ENCODE assay signal across 8 cellular contexts in the genomic region with DNA sequence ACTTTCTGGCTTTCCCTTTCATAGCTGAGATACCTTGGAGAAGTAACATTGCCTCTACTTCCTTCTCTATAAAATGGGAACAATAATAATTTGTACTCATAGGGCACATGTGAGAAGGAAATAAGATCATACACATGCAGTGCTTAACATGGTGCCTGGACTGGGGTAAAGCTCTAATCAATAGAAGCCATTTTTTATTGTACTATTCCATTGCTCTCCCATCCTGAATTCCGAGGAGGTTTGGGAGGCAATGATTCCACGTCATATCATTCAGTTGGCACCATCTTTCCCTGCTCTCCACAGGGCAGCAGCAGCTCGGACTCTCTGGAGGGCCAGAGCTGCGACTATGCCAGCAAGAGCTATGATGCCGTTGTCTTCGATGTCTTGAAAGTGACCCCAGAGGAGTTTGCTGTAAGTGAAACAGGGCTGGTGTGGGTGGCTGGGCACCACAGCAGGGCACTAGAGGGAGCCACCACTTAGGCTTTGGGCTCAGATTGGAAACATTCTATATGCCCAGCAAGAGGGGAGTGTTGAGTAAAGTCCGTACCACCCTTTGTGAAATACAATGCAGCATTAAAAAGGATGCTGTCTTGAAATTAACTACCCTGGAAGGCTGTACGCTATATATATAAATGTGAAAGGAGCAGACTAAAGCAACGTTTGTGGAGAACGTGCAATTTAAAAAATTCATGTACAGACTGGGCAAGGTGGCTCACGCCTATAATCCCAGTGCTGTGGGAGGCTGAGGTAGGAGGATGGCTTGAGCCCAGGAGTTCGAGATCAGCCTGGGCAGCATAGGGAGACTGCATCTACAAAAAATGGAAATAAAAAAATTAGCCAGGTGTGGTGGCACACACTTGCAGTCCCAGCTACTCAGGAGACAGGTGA. TPM values are rescaled to one million over a fixed set of nuclear protein-coding genes. Genes with fewer than 3 reads are reported as not detected.
DNase-seq lines count a peak whose midpoint lies in the region; ATAC-seq and TF ChIP-seq lines count a peak whose summit lies in the region.

No MANE protein-coding gene starts in this region.

- peak overlapping the region; percentile 77 for H2AFZ ChIP-seq in IMR-90 (replicated peaks; ENCODE audit: low read length, poor library complexity)

- H3K27ac Mint-ChIP-seq in Calu3 (ENCODE audit: unreplicated experiment) = no peak overlapping the region

- no peak overlapping the region; a peak in 1 of 4 replicates for H4K8ac ChIP-seq in IMR-90 (ENCODE audit: low read depth in 2 of 2, low read length in 2 of 2)

- H3K4me1 ChIP-seq in IMR-90 (ENCODE audit: control insufficient read depth, insufficient read depth, low read length) (peaks cover 2% of the 10 kb centered on the region; the same call in 1 of the 2 replicates), spleen (peaks cover 0 to 6% (median 0%) of the 10 kb centered on the region in 6 donors)

- no peaks in the 10 kb centered on the region for H3K36me3 Mint-ChIP-seq in Calu3 (ENCODE audit: insufficient read depth, unreplicated experiment)

- 0 out of 2 replicates have a peak overlapping the region, but pooled peaks have one; percentile 2 for H4K5ac ChIP-seq in IMR-90 (ENCODE audit: low read depth, low read length)

- H3K4me2 ChIP-seq in IMR-90 (ENCODE audit: low read depth, low read length) = no peak overlapping the region

- H3K4ac ChIP-seq in IMR-90 (ENCODE audit: low read depth, low read length) = peak overlapping the region; percentile 37; the same call in 1 of the 2 replicates

- DNase-seq in Calu3 = peak; percentile 47
- DNase-seq in IMR-90 = peak; percentile 61
- peak; percentile 41 for DNase-seq in SK-N-DZ (ENCODE audit: low spot score)
- DNase-seq in amniotic stem cell (lab: John Stamatoyannopoulos, UW) = peak; percentile 34
- peak; percentile 61 for DNase-seq in hepatic stellate cell (ENCODE audit: low spot score)
- no peak for DNase-seq in spleen
- no peak for DNase-seq in NCI-H1436 treated with DMSO at 0.1 percent for 48 hours (lab: John Stamatoyannopoulos, UW)

- TF ChIP-seq RAD21 in IMR-90 (IDR thresholded peaks at IDR 0.05; ENCODE audit: low read length) = peak; percentile 95

- H3K4me3 Mint-ChIP-seq in Calu3 (ENCODE audit: low read depth, unreplicated experiment) = no peak overlapping the region

- BruUV-seq in Calu3 (replicated peaks; lab: Mats Ljungman, UMichigan) = no TSS peak
- BruUV-seq in IMR-90 (replicated peaks; lab: Mats Ljungman, UMichigan) = no TSS peak

- peak; percentile 31; the same call in 1 of the 2 replicates for TF ChIP-seq POLR2A in IMR-90 (IDR thresholded peaks at IDR 0.05; ENCODE audit: low read depth, low read length)
- TF ChIP-seq POLR2A in spleen (IDR thresholded peaks at IDR 0.05) = no peak

- H3K27me3 Mint-ChIP-seq in Calu3 (ENCODE audit: unreplicated experiment) = no peaks in the 10 kb centered on the region

- POLR2A ChIA-PET in IMR-90 (lab: Charles Lee; ENCODE audit: unreplicated experiment) = no interaction called here

- H3K27me3 ChIP-seq in IMR-90 (ENCODE audit: control insufficient read depth, insufficient read depth, low read length) (no peaks in the 10 kb centered on the region), spleen (replicated peaks in 1 of 7) (no peaks in the 10 kb centered on the region)

- no peak overlapping the region for H2AK9ac ChIP-seq in IMR-90 (replicated peaks; ENCODE audit: low read depth, low read length, poor library complexity)

- H2BK15ac ChIP-seq in IMR-90 (ENCODE audit: low read depth, low read length) = no peak overlapping the region

- no peak overlapping the region for H2BK20ac ChIP-seq in IMR-90 (ENCODE audit: low read depth, low read length)

- H2AK5ac ChIP-seq in IMR-90 (ENCODE audit: low read depth, low read length) = peak overlapping the region; percentile 81; the same call in 1 of the 2 replicates

- H3K79me1 ChIP-seq in IMR-90 (ENCODE audit: low read depth in 1 of 2, low read length in 2 of 2) = no peaks in the 10 kb centered on the region

- no peaks in the 10 kb centered on the region for H3K4me1 Mint-ChIP-seq in Calu3 (ENCODE audit: low read depth, unreplicated experiment)

- H3K23ac ChIP-seq in IMR-90 (ENCODE audit: low read depth, low read length) = no peak overlapping the region

- H3K18ac ChIP-seq in IMR-90 (ENCODE audit: low read depth, low read length) = no peak overlapping the region

- H3K56ac ChIP-seq in IMR-90 (ENCODE audit: extremely low read depth, insufficient read depth, low read length) = no peak overlapping the region

- H4K91ac ChIP-seq in IMR-90 (ENCODE audit: insufficient read depth, low read depth, low read length) = no peak overlapping the region

- H3K4me3 ChIP-seq in IMR-90 (ENCODE audit: insufficient read depth, low read depth, low read length) = no peak overlapping the region
- H3K4me3 ChIP-seq in spleen = no peak overlapping the region

- no peak overlapping the region for H3K9ac ChIP-seq in IMR-90 (ENCODE audit: low read depth, low read length)

- H3K36me3 ChIP-seq in IMR-90 (ENCODE audit: control insufficient read depth, insufficient read depth, low read length) (no peaks in the 10 kb centered on the region), spleen (peaks cover 0 to 21% (median 4%) of the 10 kb centered on the region in 6 donors)

- H2BK120ac ChIP-seq in IMR-90 (ENCODE audit: low read depth, low read length) = peak overlapping the region; percentile 48; the same call in 1 of the 2 replicates

- CTCF ChIA-PET in Calu3 (lab: Charles Lee) (interaction anchor here (1.5 kb wide), 1 partner anchor 234 kb away, joined by 5 read pairs; no protein-coding TSS in a partner anchor), IMR-90 (lab: Yijun Ruan, JAX) (interaction anchor here (0.6 to 1.8 kb wide), 4 partner anchors 25 to 233 kb away, joined by 3 to 6 read pairs (median 4); no protein-coding TSS in a partner anchor)

- no peak overlapping the region for H3K27ac ChIP-seq in IMR-90 (ENCODE audit: insufficient read depth, low read length)
- no peak overlapping the region for H3K27ac ChIP-seq in spleen

- no peaks in the 10 kb centered on the region for H3K9me3 Mint-ChIP-seq in Calu3 (ENCODE audit: low read depth, unreplicated experiment)

- 79% methylated on average over 7 of the region's 12 CpGs; no CpG with 5 or more reads in 1 of the 2 experiments for WGBS in IMR-90 (ENCODE audit: extremely low coverage in 2 of 2, insufficient read length in 1 of 2), 2 experiments
- WGBS in spleen, 5 donors = 74 to 85% (median 81%) methylated on average over 12 of the region's 12 CpGs

- intact Hi-C loops in Calu3 (cut with micrococcal nuclease; ENCODE audit: unreplicated experiment) = loop anchor here (1.0 to 10.0 kb wide), 2 partner anchors 99 to 234 kb away; no protein-coding TSS in a partner anchor
- intact Hi-C loops in IMR-90 (cut with micrococcal nuclease) = loop anchor here (1.0 to 5.0 kb wide), 3 partner anchors 137 to 234 kb away; partner anchors contain the start of gene ANGPTL2
- intact Hi-C loops in spleen (cut with DNase I; ENCODE audit: low total_unique reads) = no loop called here

- no peaks in the 10 kb centered on the region for H3K9me1 ChIP-seq in IMR-90 (ENCODE audit: insufficient read depth, low read length)

- dilution Hi-C loops in IMR-90 (cut with HindIII; ENCODE audit: low sequenced_read_pairs, unreplicated experiment) = no loop called here

- H3K9me3 ChIP-seq in IMR-90 (ENCODE audit: control insufficient read depth, insufficient read depth, low read length) (no peaks in the 10 kb centered on the region), spleen (no peaks in the 10 kb centered on the region)

- no peak overlapping the region for H2BK5ac ChIP-seq in IMR-90 (ENCODE audit: low read depth, low read length, poor library complexity, severe bottlenecking)

- ATAC-seq in IMR-90 (ENCODE audit: low read depth) (peak; percentile 95), HG03442 (IDR thresholded peaks at IDR 0.05; ENCODE audit: unreplicated experiment) (no peak)

- in situ Hi-C loops in IMR-90 (cut with MboI; ENCODE audit: low sequenced_read_pairs) = loop anchor here (10.0 kb wide), 1 partner anchor 229 kb away; no protein-coding TSS in a partner anchor

- no peak overlapping the region for H3K14ac ChIP-seq in IMR-90 (replicated peaks; ENCODE audit: low read depth, low read length)

- H4K20me1 ChIP-seq in IMR-90 (ENCODE audit: insufficient read depth, low read length) = no peaks in the 10 kb centered on the region

- TF ChIP-seq CTCF in Calu3 (IDR thresholded peaks at IDR 0.05; ENCODE audit: unreplicated experiment) (peak; percentile 16), IMR-90 (conservative IDR thresholded peaks at IDR 0.05; ENCODE audit: low read depth, low read length) (peak; percentile 86), spleen (IDR thresholded peaks at IDR 0.05 in 8 of 11, conservative IDR thresholded peaks at IDR 0.05 in 3 of 11) (peak; percentile 31 to 82 (median 71))

TF ChIP-seq in IMR-90, 13 proteins besides CTCF, POLR2A, EP300 and RAD21:
- TF ChIP-seq MAZ (IDR thresholded peaks at IDR 0.05; ENCODE audit: borderline replicate concordance, low read depth, low read length) = peak; percentile 29; the same call in 1 of the 2 replicates
- peak; percentile 95 for TF ChIP-seq SMC3 (IDR thresholded peaks at IDR 0.05; ENCODE audit: low read depth, low read length)
- no peak for TF ChIP-seq ELK1 (IDR thresholded peaks at IDR 0.05; ENCODE audit: borderline replicate concordance, low read depth, low read length)

RNA-seq across cellular contexts. Expression of gene RALGPS1, which starts 51.2 kb away (rescaled TPM):
- total RNA-seq in Calu3 (2022) = 8.3 and 9.4 TPM in 2 replicates
- 0.90 and 2.5 TPM in 2 replicates for total RNA-seq in IMR-90 (2012; rRNA removed)
- polyA plus RNA-seq in IMR-90 (2012; rRNA removed) = 1.5 and 2.8 TPM in 2 replicates
- polyA plus RNA-seq in IMR-90 (2012; cell fraction: cytosol; rRNA removed) = 0.37 and 1.1 TPM in 2 replicates
- 3.3 and 7.7 TPM in 2 replicates for polyA plus RNA-seq in IMR-90 (2012; cell fraction: nucleus; rRNA removed; ENCODE audit: low replicate concordance)
- polyA plus RNA-seq in SK-N-DZ (2014; cell fraction: cytosol; rRNA removed) = 6.5 and 11.7 TPM in 2 replicates
- 31.2 and 45.7 TPM in 2 replicates for polyA plus RNA-seq in SK-N-DZ (2014; cell fraction: nucleus; rRNA removed)
- total RNA-seq in spleen = 10 to 100 TPM; 11.0 to 27.3 (median 17.1) TPM
- polyA plus RNA-seq in spleen = 1 to 10 TPM; 2.5 to 4.9 (median 3.0) TPM

Comparison
In these comparisons a context has a peak if more than half of its experiments do, and no peak if none do; other contexts are left out.
1. DNase-seq: peak in Calu3 (single experiment), IMR-90 (single experiment), SK-N-DZ (single experiment), amniotic stem cell (single experiment) and hepatic stellate cell (single experiment); none in spleen (single experiment) and NCI-H1436 treated with DMSO at 0.1 percent for 48 hours (single experiment).
2. CTCF ChIP-seq: peak in every context shown above with its lines; median percentile 86 in IMR-90; 71 in spleen; 16 in Calu3.